22 cellular contexts compared by ENCODE assay signal in the genomic region with DNA sequence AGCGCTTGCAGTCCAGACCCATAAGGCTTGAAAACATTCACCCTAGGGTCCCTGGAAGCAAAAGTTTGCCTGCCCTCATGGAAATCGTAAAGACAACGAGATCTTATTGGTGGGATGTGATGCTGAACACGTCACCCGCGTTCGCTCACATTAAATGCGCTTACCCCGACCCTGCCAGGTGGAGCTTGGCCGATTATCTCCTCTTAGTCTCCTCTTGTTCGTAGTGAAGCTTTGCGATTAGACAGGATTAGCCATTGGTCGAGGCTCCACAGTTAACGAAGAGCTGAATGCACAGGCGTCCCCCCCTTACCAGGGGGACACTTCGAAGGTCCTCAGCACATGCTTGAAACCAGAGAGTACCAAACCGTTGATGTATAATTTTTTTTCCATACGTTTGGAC. TPM values are rescaled to one million over a fixed set of nuclear protein-coding genes. Genes with fewer than 3 reads are reported as not detected.
"Had no signal": no experiment of that assay in that cellular context is flagged by ENCODE, and none has a peak within 500 bp of the region (broad histone marks: within the 10 kb centered on the region; RNA-seq: fewer than 3 reads in every experiment).

No MANE protein-coding gene starts in this region.

- H3K27ac Mint-ChIP-seq: progenitor cell of endocrine pancreas, type B pancreatic cell had no signal

- H3K27me3 Mint-ChIP-seq: naive B cell, progenitor cell of endocrine pancreas, type B pancreatic cell had no signal

- H3K9me3 Mint-ChIP-seq: naive B cell; neural crest cell; stimulated activated effector memory CD8-positive, alpha-beta T cell treated with anti-CD3 and anti-CD28 coated beads, Interleukin-12 subunit alpha, Interleukin-12 subunit beta, amount 100 ng/mL, for 72 hours; type B pancreatic cell had no signal

- DNase-seq: colonic mucosa; dermis blood vessel endothelial cell; esophagus squamous epithelium; foreskin fibroblast; glutamatergic neuron; islet precursor cell; left cardiac atrium; left ventricle myocardium superior; mesenchymal stem cell; naive B cell; small intestine; stimulated activated CD4-positive, alpha-beta T cell treated with anti-CD3 and anti-CD28 coated beads, Interleukin-2, amount 100 ng/mL, for 48 hours; stimulated activated CD8-positive, alpha-beta memory T cell treated with anti-CD3 and anti-CD28 coated beads, Interleukin-4, amount 100 ng/mL, for 48 hours; stimulated activated naive CD8-positive, alpha-beta T cell treated with anti-CD3 and anti-CD28 coated beads, Interleukin-15, Interleukin-2, amounts not matched to agents 100 U/mL and 50 U/mL, for 24 hours; thyroid gland had no signal

- H3K36me3 Mint-ChIP-seq: naive B cell, type B pancreatic cell had no signal

- H3K4me3 Mint-ChIP-seq: naive B cell; stimulated activated effector memory CD8-positive, alpha-beta T cell treated with anti-CD3 and anti-CD28 coated beads, Interleukin-12 subunit alpha, Interleukin-12 subunit beta, amount 100 ng/mL, for 72 hours; type B pancreatic cell had no signal

- H3K4me1 Mint-ChIP-seq: naive B cell, neural crest cell had no signal

- FAIRE-seq: small intestine, urothelium cell line had no signal

RNA-seq across cellular contexts. Expression of a gene that starts 50.2 kb away (rescaled TPM):
- total RNA-seq: dermis blood vessel endothelial cell, epithelial cell of proximal tubule, left ventricle myocardium superior, neural crest cell, osteocyte, progenitor cell of endocrine pancreas, thyroid gland had no signal
